Comparison of ENCODE assay signal across 21 cellular contexts in genomic region chr5:161027763-161028162, GRCh38.
"Had no signal": no experiment of that assay in that cellular context is flagged by ENCODE, and none has a peak within 500 bp of the region (broad histone marks: within the 10 kb centered on the region; RNA-seq: fewer than 3 reads in every experiment).

No MANE protein-coding gene starts in this region.

- H3K4me1 Mint-ChIP-seq: activated naive CD8-positive, alpha-beta T cell treated with anti-CD3 and anti-CD28 coated beads, Interleukin-2, amount 10 ng/mL, durations not matched to agents 7 days and 5 days; central memory CD8-positive, alpha-beta T cell; naive thymus-derived CD4-positive, alpha-beta T cell; neural crest cell; stimulated activated memory B cell treated with anti-CD40 and anti-IgM and Interleukin-4, amounts not matched to agents 10 μg/mL and 1 μg/mL and 100 μg/mL, for 72 hours had no signal

- H3K4me3 Mint-ChIP-seq: activated CD4-positive, alpha-beta memory T cell treated with anti-CD3 and anti-CD28 coated beads for 36 hours; activated naive CD8-positive, alpha-beta T cell treated with anti-CD3 and anti-CD28 coated beads, Interleukin-2, amount 10 ng/mL, durations not matched to agents 7 days and 5 days; central memory CD8-positive, alpha-beta T cell; naive thymus-derived CD4-positive, alpha-beta T cell; neural crest cell; stimulated activated memory B cell treated with anti-CD40 and anti-IgM and Interleukin-4, amounts not matched to agents 10 μg/mL and 1 μg/mL and 100 μg/mL, for 72 hours had no signal

- H3K9me3 ChIP-seq: breast epithelium, esophagus muscularis mucosa, gastrocnemius medialis, heart right ventricle, lower lobe of right lung, sigmoid colon, transverse colon, vagina had no signal

- H3K36me3 ChIP-seq: breast epithelium, esophagus muscularis mucosa, gastrocnemius medialis, heart right ventricle, lower lobe of right lung, sigmoid colon, transverse colon, vagina had no signal

- H3K36me3 Mint-ChIP-seq: activated CD4-positive, alpha-beta memory T cell treated with anti-CD3 and anti-CD28 coated beads for 36 hours; activated naive CD8-positive, alpha-beta T cell treated with anti-CD3 and anti-CD28 coated beads, Interleukin-2, amount 10 ng/mL, durations not matched to agents 7 days and 5 days; naive thymus-derived CD4-positive, alpha-beta T cell; stimulated activated memory B cell treated with anti-CD40 and anti-IgM and Interleukin-4, amounts not matched to agents 10 μg/mL and 1 μg/mL and 100 μg/mL, for 72 hours had no signal

- H3K27ac ChIP-seq: breast epithelium, coronary artery, esophagus muscularis mucosa, gastrocnemius medialis, heart right ventricle, lower lobe of right lung, sigmoid colon, transverse colon, vagina had no signal

- H3K4me1 ChIP-seq: breast epithelium, esophagus muscularis mucosa, gastrocnemius medialis, heart right ventricle, lower lobe of right lung, sigmoid colon, transverse colon, vagina had no signal

- DNase-seq: activated CD4-positive, alpha-beta memory T cell treated with anti-CD3 and anti-CD28 coated beads for 36 hours; activated CD4-positive, alpha-beta T cell treated with anti-CD3 and anti-CD28 coated beads for 48 hours; activated naive CD4-positive, alpha-beta T cell treated with Interleukin-2 at 50 U/mL for 16 hours; activated naive CD8-positive, alpha-beta T cell treated with anti-CD3 and anti-CD28 coated beads, Interleukin-2, amount 10 ng/mL, durations not matched to agents 7 days and 5 days; activated T-cell treated with anti-CD3 and anti-CD28 coated beads, Interleukin-2, amount 50 U/mL, for 48 hours; amniotic stem cell; gastrocnemius medialis; heart right ventricle; lower lobe of right lung; naive thymus-derived CD4-positive, alpha-beta T cell; sigmoid colon; stimulated activated CD4-positive, alpha-beta T cell treated with anti-CD3 and anti-CD28 coated beads, Interleukin-15, amount 100 ng/mL, for 24 hours; transverse colon had no signal

- ATAC-seq: gastrocnemius medialis; heart right ventricle; lower lobe of right lung; naive thymus-derived CD4-positive, alpha-beta T cell; stimulated activated memory B cell treated with anti-CD40 and anti-IgM and Interleukin-4, amounts not matched to agents 10 μg/mL and 1 μg/mL and 100 μg/mL, for 72 hours had no signal

- H3K27ac Mint-ChIP-seq: activated CD4-positive, alpha-beta memory T cell treated with anti-CD3 and anti-CD28 coated beads for 36 hours; activated naive CD8-positive, alpha-beta T cell treated with anti-CD3 and anti-CD28 coated beads, Interleukin-2, amount 10 ng/mL, durations not matched to agents 7 days and 5 days; naive thymus-derived CD4-positive, alpha-beta T cell; stimulated activated memory B cell treated with anti-CD40 and anti-IgM and Interleukin-4, amounts not matched to agents 10 μg/mL and 1 μg/mL and 100 μg/mL, for 72 hours had no signal

- H3K4me2 ChIP-seq: smooth muscle cell had no signal

- H3K27me3 ChIP-seq: breast epithelium, esophagus muscularis mucosa, gastrocnemius medialis, heart right ventricle, sigmoid colon, transverse colon, vagina had no signal

- H3K9me3 Mint-ChIP-seq: activated CD4-positive, alpha-beta memory T cell treated with anti-CD3 and anti-CD28 coated beads for 36 hours; activated naive CD8-positive, alpha-beta T cell treated with anti-CD3 and anti-CD28 coated beads, Interleukin-2, amount 10 ng/mL, durations not matched to agents 7 days and 5 days; central memory CD8-positive, alpha-beta T cell; neural crest cell; stimulated activated memory B cell treated with anti-CD40 and anti-IgM and Interleukin-4, amounts not matched to agents 10 μg/mL and 1 μg/mL and 100 μg/mL, for 72 hours had no signal

- H3K4me3 ChIP-seq: breast epithelium, coronary artery, esophagus muscularis mucosa, gastrocnemius medialis, heart right ventricle, lower lobe of right lung, sigmoid colon, smooth muscle cell, transverse colon, vagina had no signal

- H3K27me3 Mint-ChIP-seq: central memory CD8-positive, alpha-beta T cell; naive thymus-derived CD4-positive, alpha-beta T cell; stimulated activated memory B cell treated with anti-CD40 and anti-IgM and Interleukin-4, amounts not matched to agents 10 μg/mL and 1 μg/mL and 100 μg/mL, for 72 hours had no signal
